ENCODE assay signal across 8 cellular contexts in the genomic region with DNA sequence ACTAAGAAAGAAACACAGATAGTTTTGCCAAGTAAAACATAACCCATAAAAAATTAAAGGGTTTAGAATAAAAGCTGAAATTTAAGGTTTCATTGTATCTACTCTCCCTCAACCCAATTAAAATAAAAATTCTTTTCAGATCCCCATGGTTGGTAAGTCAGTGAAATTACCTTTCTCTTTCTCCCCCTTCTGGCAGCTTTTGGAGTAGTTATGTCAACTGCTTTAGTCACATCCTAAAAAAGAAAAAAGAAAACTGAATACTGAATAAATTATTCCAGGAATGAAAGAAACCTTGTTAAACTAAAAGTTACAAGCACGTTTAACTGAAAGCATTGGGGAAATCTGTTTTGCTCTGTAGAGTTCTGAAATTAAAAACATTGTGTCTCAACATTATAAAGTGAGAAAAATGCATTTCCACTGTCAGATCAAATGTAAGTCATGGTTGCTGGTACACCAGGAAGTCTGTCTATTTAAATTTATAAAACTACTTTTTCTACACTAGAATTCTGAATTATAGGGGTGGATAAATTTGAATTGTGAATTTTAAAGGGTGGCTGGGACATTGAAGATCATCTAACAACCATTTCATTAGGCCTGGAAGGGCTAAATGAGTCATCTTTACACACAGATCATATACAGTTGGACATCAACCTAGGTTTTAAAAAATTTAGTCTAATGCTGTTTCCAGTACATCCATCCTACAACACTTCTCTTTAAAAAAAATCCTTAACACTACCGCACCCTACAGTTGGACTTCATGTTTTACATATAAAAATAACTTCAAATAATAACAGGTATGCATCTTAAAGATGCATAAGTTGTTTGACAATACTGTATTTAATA. TPM values are rescaled to one million over a fixed set of nuclear protein-coding genes. Genes with fewer than 3 reads are reported as not detected.
DNase-seq lines count a peak whose midpoint lies in the region; ATAC-seq, FAIRE-seq and TF ChIP-seq lines count a peak whose summit lies in the region.

No MANE protein-coding gene starts in this region.

- H3K36me3 Mint-ChIP-seq in CD4-positive, CD25-positive, alpha-beta regulatory T cell: peaks cover 41% of the 10 kb centered on the region

- no peak for TF ChIP-seq POLR2A in adrenal gland (IDR thresholded peaks at IDR 0.05)

- H3K27me3 ChIP-seq in CD4-positive, CD25-positive, alpha-beta regulatory T cell (ENCODE audit: control insufficient read depth, insufficient read depth, low read length): no peaks in the 10 kb centered on the region
- H3K27me3 ChIP-seq in adrenal gland (no peaks in the 10 kb centered on the region), left lung (no peaks in the 10 kb centered on the region)

- no peak overlapping the region for H3K4me3 Mint-ChIP-seq in CD4-positive, CD25-positive, alpha-beta regulatory T cell

- H3K27me3 Mint-ChIP-seq in CD4-positive, CD25-positive, alpha-beta regulatory T cell: no peaks in the 10 kb centered on the region

- intact Hi-C loops in adrenal gland (cut with DNase I) (no loop called here), left lung (cut with DNase I) (no loop called here)

- peak overlapping the region; percentile 11 for H3K27ac ChIP-seq in CD4-positive, CD25-positive, alpha-beta regulatory T cell (ENCODE audit: insufficient read depth, low read length, poor library complexity, severe bottlenecking)
- H3K27ac ChIP-seq in adrenal gland (no peak overlapping the region), left lung (no peak overlapping the region)

- 50 to 59% (median 55%) methylated on average over 2 of the region's 2 CpGs for WGBS in adrenal gland, 4 donors

- peak overlapping the region in 2 of 3 donors; percentile 0 to 72 for H3K27ac Mint-ChIP-seq in CD4-positive, CD25-positive, alpha-beta regulatory T cell

- DNase-seq in CD4-positive, CD25-positive, alpha-beta regulatory T cell: peak in 2 of 3 donors; percentile 27 to 39
- DNase-seq in HT1080 (ENCODE audit: low read depth): peak; percentile 20
- no peak for DNase-seq in adrenal gland
- DNase-seq in left lung: no peak
- no peak for DNase-seq in activated effector memory CD4-positive, alpha-beta T cell treated with Interleukin-2 at 50 U/mL for 16 hours
- DNase-seq in DMS79 treated with DMSO at 0.1 percent for 48 hours (lab: John Stamatoyannopoulos, UW): no peak
- no peak for DNase-seq in GM19239 (ENCODE audit: insufficient read length, low spot score)

- H3K36me3 ChIP-seq in CD4-positive, CD25-positive, alpha-beta regulatory T cell (ENCODE audit: control insufficient read depth, insufficient read depth, low read length): peaks cover 57% of the 10 kb centered on the region
- peaks cover 0 to 4% of the 10 kb centered on the region in 2 donors for H3K36me3 ChIP-seq in adrenal gland (replicated peaks in 1 of 2)
- peaks cover 0 to 36% of the 10 kb centered on the region in 2 donors for H3K36me3 ChIP-seq in left lung

- FAIRE-seq in GM19239 (lab: Jason Lieb, UNC): no peak

- H3K9me3 ChIP-seq in CD4-positive, CD25-positive, alpha-beta regulatory T cell (ENCODE audit: control insufficient read depth in 2 of 2, low read length in 2 of 2): no peaks in the 10 kb centered on the region
- H3K9me3 ChIP-seq in adrenal gland (replicated peaks in 1 of 3) (no peaks in the 10 kb centered on the region), left lung (no peaks in the 10 kb centered on the region)

- H3K4me3 ChIP-seq in CD4-positive, CD25-positive, alpha-beta regulatory T cell (ENCODE audit: low read depth, low read length): no peak overlapping the region
- H3K4me3 ChIP-seq in adrenal gland (no peak overlapping the region), left lung (no peak overlapping the region)

- H3K9me3 Mint-ChIP-seq in CD4-positive, CD25-positive, alpha-beta regulatory T cell: no peaks in the 10 kb centered on the region

- peaks cover 9% of the 10 kb centered on the region for H3K4me1 ChIP-seq in CD4-positive, CD25-positive, alpha-beta regulatory T cell (ENCODE audit: control insufficient read depth, insufficient read depth, low read length, poor library complexity, severe bottlenecking)
- no peaks in the 10 kb centered on the region for H3K4me1 ChIP-seq in adrenal gland (replicated peaks in 1 of 2)
- H3K4me1 ChIP-seq in left lung: no peaks in the 10 kb centered on the region

- no peak for ATAC-seq in CD4-positive, CD25-positive, alpha-beta regulatory T cell (ENCODE audit: low read depth in 2 of 2)
- ATAC-seq in left lung: peak; percentile 26
- ATAC-seq in HG03571 (IDR thresholded peaks at IDR 0.05; ENCODE audit: unreplicated experiment): no peak

- H3K4me1 Mint-ChIP-seq in CD4-positive, CD25-positive, alpha-beta regulatory T cell: peaks cover 35 to 63% (median 36%) of the 10 kb centered on the region in 4 donors

- TF ChIP-seq CTCF in adrenal gland (IDR thresholded peaks at IDR 0.05): peak; percentile 34 to 55 (median 39)
- TF ChIP-seq CTCF in left lung (IDR thresholded peaks at IDR 0.05): peak in 1 of 2 donors; percentile 32

RNA-seq across cellular contexts. Expression of a gene that starts 24.7 kb away (rescaled TPM):
- total RNA-seq in CD4-positive, CD25-positive, alpha-beta regulatory T cell: 131 TPM
- polyA plus RNA-seq in CD4-positive, CD25-positive, alpha-beta regulatory T cell: 100 to 1,000 TPM in 3 of 4 donors, 10 to 100 TPM in 1; 86.0 to 136 (median 113) TPM
- 74.9 and 99.8 TPM in 2 replicates for total RNA-seq in HT1080 (2014; rRNA removed; shearing (Covaris generic))
- polyA plus RNA-seq in HT1080 (2015; cell fraction: cytosol; rRNA removed): 98.3 and 125 TPM in 2 replicates
- 128 and 129 TPM in 2 replicates for polyA plus RNA-seq in HT1080 (2015; cell fraction: nucleus; rRNA removed)
- total RNA-seq in adrenal gland: 100 to 1,000 TPM in 1 of 8 donors, 10 to 100 TPM in 7; 27.4 to 132 (median 36.5) TPM
- polyA plus RNA-seq in adrenal gland: 10 to 100 TPM; 25.0 to 52.1 (median 48.6) TPM
- total RNA-seq in left lung: 10 to 100 TPM; 32.7 to 33.5 TPM

Comparison
In these comparisons a context has a peak if more than half of its experiments do, and no peak if none do; other contexts are left out.
1. DNase-seq: peak in CD4-positive, CD25-positive, alpha-beta regulatory T cell (2 of 3) and HT1080 (single experiment); none in adrenal gland (0 of 7), left lung (0 of 2), activated effector memory CD4-positive, alpha-beta T cell treated with Interleukin-2 at 50 U/mL for 16 hours (single experiment), DMS79 treated with DMSO at 0.1 percent for 48 hours (single experiment) and GM19239 (single experiment).